Comparison of ENCODE assay signal across 1 cellular context in the genomic region with DNA sequence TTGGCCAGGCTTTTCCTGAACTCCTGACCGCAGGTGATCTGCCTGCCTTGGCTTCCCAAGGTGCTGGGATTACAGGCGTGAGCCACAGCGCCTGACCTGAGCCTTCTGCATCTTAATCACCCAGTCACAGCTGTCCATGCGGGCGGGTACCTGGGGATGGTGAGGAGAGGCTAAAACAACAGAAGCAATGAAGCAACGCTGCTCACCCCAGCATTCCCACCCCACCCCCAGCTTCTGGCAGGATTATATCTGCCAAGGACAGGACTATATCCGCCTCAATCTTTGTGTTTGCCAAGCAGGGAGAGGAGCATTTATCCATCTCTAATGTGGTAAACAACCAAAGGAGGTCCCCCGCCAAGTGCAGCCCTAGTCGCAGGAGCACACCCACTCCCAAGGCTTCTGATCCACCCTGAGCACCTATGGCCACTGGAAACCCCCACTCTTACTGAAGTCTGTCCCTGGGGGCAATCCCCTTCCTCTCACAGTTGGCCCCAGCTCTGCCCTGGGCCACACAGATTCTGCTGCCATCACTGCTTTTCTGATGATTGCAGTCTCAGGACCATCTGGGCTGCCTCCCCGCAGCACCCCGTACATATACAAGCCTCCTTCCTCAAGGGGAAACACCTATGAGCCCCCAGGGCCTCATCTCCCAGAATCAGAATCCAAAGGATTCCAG.
TF ChIP-seq lines count a peak whose summit lies in the region.

No MANE protein-coding gene starts in this region.

TF ChIP-seq in GM12878, 131 proteins besides CTCF, POLR2A, EP300 and RAD21:
- peak; percentile 11; the same call in 1 of the 2 replicates for TF ChIP-seq IKZF1 (conservative IDR thresholded peaks at IDR 0.05)
- TF ChIP-seq RELB (IDR thresholded peaks at IDR 0.05; ENCODE audit: low read depth), result 0 out of 2 replicates have a peak, but pooled peaks have one; percentile 29
- TF ChIP-seq CHD2 (IDR thresholded peaks at IDR 0.05; ENCODE audit: borderline replicate concordance, low read depth, low read length), result no peak
- peak; percentile 40; the same call in 1 of the 2 replicates for TF ChIP-seq YY1 (IDR thresholded peaks at IDR 0.05; ENCODE audit: low read depth, low read length)
- TF ChIP-seq HDAC2 (IDR thresholded peaks at IDR 0.05), result no peak
- TF ChIP-seq MEF2B (IDR thresholded peaks at IDR 0.05; ENCODE audit: partially characterized antibody, poor library complexity, severe bottlenecking), result peak; percentile 43
